ENCODE assay signal across 18 cellular contexts in the genomic region with DNA sequence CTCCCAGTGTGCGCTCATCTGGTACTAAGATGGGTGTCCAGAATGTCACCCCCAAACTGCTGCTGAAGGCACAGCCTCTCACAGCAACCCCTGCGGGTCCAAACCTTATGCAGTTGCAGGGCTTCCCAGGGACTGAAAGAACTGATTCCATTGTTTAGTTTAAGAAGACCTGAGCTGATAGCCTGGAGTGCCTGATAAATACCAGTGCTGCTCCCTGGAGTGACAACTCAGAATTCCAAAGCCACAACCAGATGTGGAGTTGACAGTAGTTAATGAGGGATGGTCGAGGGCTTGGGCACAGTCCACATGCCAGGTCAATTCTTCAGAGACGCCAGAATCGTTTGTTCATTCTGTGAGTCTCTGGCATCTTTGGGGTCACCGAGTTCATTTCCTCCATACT.
DNase-seq lines count a peak whose midpoint lies in the region; ATAC-seq and TF ChIP-seq lines count a peak whose summit lies in the region.
"Had no signal": no experiment of that assay in that cellular context is flagged by ENCODE, and none has a peak within 500 bp of the region (broad histone marks: within the 10 kb centered on the region; RNA-seq: fewer than 3 reads in every experiment).

No MANE protein-coding gene starts in this region.

- no peak overlapping the region for H2BK120ac ChIP-seq in mesenchymal stem cell (ENCODE audit: low read depth, low read length)

- H3K9ac ChIP-seq in SK-N-SH: no peak overlapping the region
- peak overlapping the region; percentile 11 for H3K9ac ChIP-seq in endodermal cell (ENCODE audit: extremely low read depth, low read length, poor library complexity, severe bottlenecking)
- H3K9ac ChIP-seq in mesenchymal stem cell (ENCODE audit: low read length): no peak overlapping the region

- ATAC-seq in SK-N-SH treated with all-trans-retinoic acid at 6 μM for 48 hours (no peak), GM21526 (IDR thresholded peaks at IDR 0.05; ENCODE audit: low FRiP score, unreplicated experiment) (no peak), GM21619 (IDR thresholded peaks at IDR 0.05; ENCODE audit: unreplicated experiment) (no peak)
- ATAC-seq: Right ventricle myocardium inferior had no signal

- no peaks in the 10 kb centered on the region for H3K9me2 ChIP-seq in SK-N-SH

- peak overlapping the region in 1 of 2 experiments; percentile 75 for H2BK12ac ChIP-seq in mesenchymal stem cell (ENCODE audit: low read length in 2 of 2)

- peak overlapping the region; percentile 19 for H4K8ac ChIP-seq in mesenchymal stem cell (ENCODE audit: low read length)

- no peak overlapping the region for H3K23ac ChIP-seq in mesenchymal stem cell (ENCODE audit: low read length in 2 of 2)

- no peak overlapping the region for H2AK5ac ChIP-seq in mesenchymal stem cell (ENCODE audit: low read length, severe bottlenecking)

- TF ChIP-seq CTCF in SK-N-SH (IDR thresholded peaks at IDR 0.05): no peak
- TF ChIP-seq CTCF in endodermal cell (conservative IDR thresholded peaks at IDR 0.05): no peak

- H3K27me3 Mint-ChIP-seq in endodermal cell (ENCODE audit: insufficient read depth): no peaks in the 10 kb centered on the region

- peak overlapping the region; percentile 4 for H3K4me3 Mint-ChIP-seq in endodermal cell
- H3K4me3 Mint-ChIP-seq: CD8-positive, alpha-beta memory T cell had no signal

- in situ Hi-C loops in ACHN (cut with HindIII; ENCODE audit: low pct_ligation_motif_present, low pct_unique_long_range_greater_than_20kb, low sequenced_read_pairs): no loop called here

- H2BK15ac ChIP-seq in mesenchymal stem cell (ENCODE audit: low read depth, poor library complexity, severe bottlenecking): peak overlapping the region; percentile 76

- no peaks in the 10 kb centered on the region for H3K79me1 ChIP-seq in mesenchymal stem cell (replicated peaks; ENCODE audit: low read length, poor library complexity, severe bottlenecking)

- no peak overlapping the region for H3K4me2 ChIP-seq in SK-N-SH
- H3K4me2 ChIP-seq in mesenchymal stem cell (ENCODE audit: low read length, poor library complexity, severe bottlenecking): no peak overlapping the region

- POLR2A ChIA-PET in SK-N-SH (lab: Yijun Ruan, JAX): no interaction called here

- H3K4ac ChIP-seq in mesenchymal stem cell (ENCODE audit: low read depth in 1 of 2, low read length in 2 of 2): no peak overlapping the region

- no peaks in the 10 kb centered on the region for H3F3A ChIP-seq in SK-N-SH (replicated peaks; ENCODE audit: insufficient read depth)

- no peak overlapping the region for H2BK5ac ChIP-seq in mesenchymal stem cell (ENCODE audit: low read depth, low read length, poor library complexity, severe bottlenecking)

- peak overlapping the region; percentile 56 for H3K27ac Mint-ChIP-seq in endodermal cell
- H3K27ac Mint-ChIP-seq: CD8-positive, alpha-beta memory T cell had no signal

- no peak overlapping the region for H2AFZ ChIP-seq in SK-N-SH (ENCODE audit: low read depth)
- no peak overlapping the region for H2AFZ ChIP-seq in mesenchymal stem cell (ENCODE audit: low read depth, low read length)

- no peaks in the 10 kb centered on the region for H3K36me3 Mint-ChIP-seq in endodermal cell (ENCODE audit: low read depth)
- H3K36me3 Mint-ChIP-seq: CD8-positive, alpha-beta memory T cell had no signal

- H3K36me3 ChIP-seq in SK-N-SH (replicated peaks in 1 of 2; ENCODE audit: control insufficient read depth in 1 of 2, insufficient read depth in 2 of 2, low read length in 1 of 2) (no peaks in the 10 kb centered on the region), endodermal cell (ENCODE audit: control insufficient read depth, insufficient read depth, low read length) (no peaks in the 10 kb centered on the region), mesenchymal stem cell (ENCODE audit: control insufficient read depth in 1 of 2, insufficient read depth in 2 of 2, low read depth in 1 of 2, low read length in 2 of 2) (no peaks in the 10 kb centered on the region)
- H3K36me3 ChIP-seq: BE2C, Peyer's patch had no signal

- peak overlapping the region; percentile 43 for H4K91ac ChIP-seq in mesenchymal stem cell (ENCODE audit: low read length)

- H4K20me1 ChIP-seq in SK-N-SH (ENCODE audit: insufficient read depth): no peaks in the 10 kb centered on the region

- H3K79me2 ChIP-seq in SK-N-SH (ENCODE audit: insufficient read depth): no peaks in the 10 kb centered on the region

- H3K14ac ChIP-seq in mesenchymal stem cell (ENCODE audit: low read length in 2 of 2): peak overlapping the region in 1 of 2 experiments; percentile 42

- no peak for TF ChIP-seq RAD21 in SK-N-SH (IDR thresholded peaks at IDR 0.05; ENCODE audit: low read length)

- peaks cover 0 to 11% of the 10 kb centered on the region in 2 experiments; a peak in 1 of 4 replicates for H3K4me1 ChIP-seq in SK-N-SH (ENCODE audit: control insufficient read depth in 1 of 2, insufficient read depth in 2 of 2, low read depth in 1 of 2, low read length in 1 of 2)
- H3K4me1 ChIP-seq in endodermal cell (ENCODE audit: control insufficient read depth, insufficient read depth, low read length): peaks cover 8% of the 10 kb centered on the region
- peaks cover 7% of the 10 kb centered on the region for H3K4me1 ChIP-seq in mesenchymal stem cell (ENCODE audit: control insufficient read depth, insufficient read depth, low read depth, low read length)
- H3K4me1 ChIP-seq: BE2C, Peyer's patch had no signal

- H3K18ac ChIP-seq in mesenchymal stem cell (ENCODE audit: low read depth in 1 of 2, low read length in 2 of 2): peak overlapping the region in 1 of 2 experiments; percentile 65

- DNase-seq in SK-N-SH (no peak), endodermal cell (peak; percentile 85), mesenchymal stem cell (no peak), ACHN (no peak), activated gamma-delta T cell treated with Interleukin-2 at 50 U/mL for 16 hours (no peak)
- DNase-seq: BE2C; CD8-positive, alpha-beta memory T cell; DMS53; EL; NCI-H1417 treated with DMSO at 0.1 percent for 48 hours; NCI-H187 treated with DMSO at 0.1 percent for 48 hours; NCI-H446; Peyer's patch had no signal

- H3K4me1 Mint-ChIP-seq in endodermal cell: peaks cover 28% of the 10 kb centered on the region
- H3K4me1 Mint-ChIP-seq: CD8-positive, alpha-beta memory T cell had no signal

- H3K4me3 ChIP-seq in SK-N-SH (ENCODE audit: low read depth in 2 of 2, low read length in 1 of 2) (no peak overlapping the region), endodermal cell (ENCODE audit: low read length) (peak overlapping the region; percentile 24), mesenchymal stem cell (ENCODE audit: insufficient read depth in 1 of 2, low read depth in 1 of 2, low read length in 2 of 2) (no peak overlapping the region)
- H3K4me3 ChIP-seq: Peyer's patch had no signal

- H3K9me3 ChIP-seq in SK-N-SH: no peaks in the 10 kb centered on the region
- no peaks in the 10 kb centered on the region for H3K9me3 ChIP-seq in endodermal cell (ENCODE audit: control insufficient read depth, low read length)
- H3K9me3 ChIP-seq in mesenchymal stem cell (ENCODE audit: control insufficient read depth, low read length): no peaks in the 10 kb centered on the region
- H3K9me3 ChIP-seq: BE2C, Peyer's patch had no signal

- no peak for TF ChIP-seq EP300 in SK-N-SH (IDR thresholded peaks at IDR 0.05; ENCODE audit: borderline replicate concordance in 1 of 2, low read depth in 1 of 2, low read length in 1 of 2)

- H3K27me3 ChIP-seq in SK-N-SH (ENCODE audit: insufficient read depth) (no peaks in the 10 kb centered on the region), endodermal cell (ENCODE audit: control insufficient read depth, insufficient read depth, low read length, poor library complexity, severe bottlenecking) (no peaks in the 10 kb centered on the region), mesenchymal stem cell (ENCODE audit: control insufficient read depth in 1 of 2, insufficient read depth in 1 of 2, low read length in 2 of 2) (no peaks in the 10 kb centered on the region)
- H3K27me3 ChIP-seq: BE2C, Peyer's patch had no signal

- CTCF ChIA-PET in SK-N-SH (lab: Yijun Ruan, JAX): no interaction called here

- 74% methylated on average over 5 of the region's 6 CpGs for WGBS in SK-N-SH (ENCODE audit: low lambda C conversion rate)
- WGBS in endodermal cell (ENCODE audit: insufficient coverage in 1 of 2, insufficient read length in 1 of 2), 2 experiments: 40% methylated on average over 5 to 6 of the region's 6 CpGs
- 32% methylated on average over 6 of the region's 6 CpGs for WGBS in mesenchymal stem cell

- no peaks in the 10 kb centered on the region for H3K9me3 Mint-ChIP-seq in endodermal cell
- H3K9me3 Mint-ChIP-seq: CD8-positive, alpha-beta memory T cell had no signal

- no peak overlapping the region for H3K27ac ChIP-seq in SK-N-SH (ENCODE audit: low read depth in 2 of 2, low read length in 1 of 2)
- H3K27ac ChIP-seq in endodermal cell (ENCODE audit: low read depth, low read length): no peak overlapping the region
- H3K27ac ChIP-seq in mesenchymal stem cell (ENCODE audit: low read length, poor library complexity, severe bottlenecking): no peak overlapping the region
- H3K27ac ChIP-seq: 22Rv1, Peyer's patch had no signal

TF ChIP-seq in SK-N-SH, 30 proteins besides CTCF, POLR2A, EP300 and RAD21 (continues in another document):
- TF ChIP-seq TCF12 (IDR thresholded peaks at IDR 0.05) (peak; percentile 19; the same call in 1 of the 2 replicates), NFIC (IDR thresholded peaks at IDR 0.05; ENCODE audit: borderline replicate concordance) (no peak), TAF1 (IDR thresholded peaks at IDR 0.05; ENCODE audit: borderline replicate concordance, low read depth, low read length) (no peak), CHD2 (IDR thresholded peaks at IDR 0.05; ENCODE audit: low read length, partially characterized antibody) (no peak), FOXJ3 (CRISPR knock-in tag; IDR thresholded peaks at IDR 0.05) (no peak), RFX5 (IDR thresholded peaks at IDR 0.05; ENCODE audit: low read length) (no peak), RCOR1 (IDR thresholded peaks at IDR 0.05; ENCODE audit: low read length) (no peak)

TF ChIP-seq in SK-N-SH treated with all-trans-retinoic acid at 6 μM for 48 hours, 23 proteins besides CTCF, POLR2A, EP300 and RAD21 (continues in another document):
- no peak for TF ChIP-seq TCF4 (CRISPR knock-in tag; IDR thresholded peaks at IDR 0.05; ENCODE audit: borderline replicate concordance)
- TF ChIP-seq, protein P1, sequence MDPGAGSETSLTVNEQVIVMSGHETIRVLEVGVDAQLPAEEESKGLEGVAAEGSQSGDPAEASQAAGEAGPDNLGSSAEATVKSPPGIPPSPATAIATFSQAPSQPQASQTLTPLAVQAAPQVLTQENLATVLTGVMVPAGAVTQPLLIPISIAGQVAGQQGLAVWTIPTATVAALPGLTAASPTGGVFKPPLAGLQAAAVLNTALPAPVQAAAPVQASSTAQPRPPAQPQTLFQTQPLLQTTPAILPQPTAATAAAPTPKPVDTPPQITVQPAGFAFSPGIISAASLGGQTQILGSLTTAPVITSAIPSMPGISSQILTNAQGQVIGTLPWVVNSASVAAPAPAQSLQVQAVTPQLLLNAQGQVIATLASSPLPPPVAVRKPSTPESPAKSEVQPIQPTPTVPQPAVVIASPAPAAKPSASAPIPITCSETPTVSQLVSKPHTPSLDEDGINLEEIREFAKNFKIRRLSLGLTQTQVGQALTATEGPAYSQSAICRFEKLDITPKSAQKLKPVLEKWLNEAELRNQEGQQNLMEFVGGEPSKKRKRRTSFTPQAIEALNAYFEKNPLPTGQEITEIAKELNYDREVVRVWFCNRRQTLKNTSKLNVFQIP (CRISPR knock-in tag; IDR thresholded peaks at IDR 0.05; ENCODE audit: borderline replicate concordance, low read depth): no peak
